Comparison of ENCODE assay signal across 21 cellular contexts in the genomic region with DNA sequence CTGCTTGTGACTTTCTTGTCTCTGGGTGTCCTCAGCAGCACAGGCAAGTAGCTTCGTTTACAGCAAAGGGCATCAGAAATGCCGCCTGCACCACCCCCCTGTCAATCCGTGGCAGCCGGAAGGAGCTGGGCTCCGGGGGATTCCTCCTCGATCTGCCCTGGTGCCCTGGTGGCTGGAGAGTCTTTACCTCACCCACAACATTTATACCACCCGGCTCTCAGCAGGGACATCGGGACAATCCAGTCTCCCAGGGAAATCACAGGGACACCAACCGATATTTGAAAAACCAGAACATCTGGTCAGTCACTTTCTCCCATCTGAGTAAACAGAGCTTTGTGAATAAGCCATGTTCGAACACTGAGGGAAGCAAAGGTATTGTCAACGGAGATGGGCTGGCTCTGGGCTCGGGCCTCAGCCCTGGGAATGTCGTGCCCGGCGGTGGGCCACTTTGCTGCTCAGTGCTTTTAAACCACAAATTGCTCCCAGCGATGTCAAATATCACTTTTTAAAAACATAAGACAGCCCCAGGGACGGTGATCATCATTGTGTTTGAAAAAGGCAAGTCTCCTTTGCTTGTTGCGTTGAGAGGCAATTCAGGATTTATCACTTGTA.
DNase-seq lines count a peak whose midpoint lies in the region; ATAC-seq and TF ChIP-seq lines count a peak whose summit lies in the region.
"Had no signal": no experiment of that assay in that cellular context is flagged by ENCODE, and none has a peak within 500 bp of the region (broad histone marks: within the 10 kb centered on the region; RNA-seq: fewer than 3 reads in every experiment).

No MANE protein-coding gene starts in this region.

- DNase-seq in activated CD8-positive, alpha-beta memory T cell treated with anti-CD3 and anti-CD28 coated beads for 24 hours, result peak; percentile 41
- DNase-seq in activated CD8-positive, alpha-beta memory T cell treated with anti-CD3 and anti-CD28 coated beads, Interleukin-2, amount 50 U/mL, for 4 hours, result no peak
- DNase-seq in NCI-H345 treated with DMSO at 0.1 percent for 48 hours (lab: John Stamatoyannopoulos, UW; ENCODE audit: unreplicated experiment) (peak; percentile 73), hepatocyte (ENCODE audit: low spot score) (no peak), NCI-H226 (no peak)
- no peak for DNase-seq in NK-92 treated with Interleukin-12 subunit alpha and Interleukin-12 subunit beta, amount 100 ng/mL, for 24 hours (lab: John Stamatoyannopoulos, UW)
- DNase-seq: activated gamma-delta T cell; activated naive CD8-positive, alpha-beta T cell treated with anti-CD3 and anti-CD28 coated beads, Interleukin-2, amount 50 U/mL, for 24 hours; activated T-cell treated with anti-CD3 and anti-CD28 coated beads, Interleukin-2, amount 50 U/mL, for 1 hour; CD4-positive, alpha-beta memory T cell; central memory CD4-positive, alpha-beta T cell; dermis blood vessel endothelial cell; DMS 273 treated with DMSO at 0.1 percent for 48 hours; GOT3; IMR-90; mesendoderm; small intestine had no signal

- no peak overlapping the region for H3K27ac ChIP-seq in hepatocyte
- H3K27ac ChIP-seq: left lung, RWPE1 had no signal

- H3K9me3 ChIP-seq in hepatocyte (ENCODE audit: low read depth), result no peaks in the 10 kb centered on the region
- H3K9me3 ChIP-seq: left lung had no signal

- no peak for TF ChIP-seq CTCF in hepatocyte (IDR thresholded peaks at IDR 0.05; ENCODE audit: poor library complexity)

- H4K20me1 ChIP-seq in hepatocyte (ENCODE audit: insufficient read depth, poor library complexity, severe bottlenecking), result no peaks in the 10 kb centered on the region

- peaks cover 18% of the 10 kb centered on the region for H3K4me1 ChIP-seq in hepatocyte (ENCODE audit: insufficient read depth)
- H3K4me1 ChIP-seq: left lung had no signal

- H3K27me3 ChIP-seq in hepatocyte, result no peaks in the 10 kb centered on the region

- H3K4me3 ChIP-seq in hepatocyte, result no peak overlapping the region
- H3K4me3 ChIP-seq: left lung had no signal

- H3K79me2 ChIP-seq in hepatocyte, result no peaks in the 10 kb centered on the region

- no peak for ATAC-seq in GM21576 (IDR thresholded peaks at IDR 0.05; ENCODE audit: unreplicated experiment)
- no peak for ATAC-seq in HG02588 (IDR thresholded peaks at IDR 0.05; ENCODE audit: unreplicated experiment)
- ATAC-seq: activated naive CD8-positive, alpha-beta T cell treated with anti-CD3 and anti-CD28 coated beads, Interleukin-2, amount 50 U/mL, for 24 hours; left lung had no signal

- H3K4me2 ChIP-seq in hepatocyte, result peak overlapping the region; percentile 65

- H3K9me2 ChIP-seq in hepatocyte (replicated peaks; ENCODE audit: insufficient read depth), result no peaks in the 10 kb centered on the region

- 65% methylated on average over 18 of the region's 18 CpGs for WGBS in hepatocyte (ENCODE audit: low lambda C conversion rate, missing lambda C conversion rate)

- no peaks in the 10 kb centered on the region for H3K36me3 ChIP-seq in hepatocyte (replicated peaks; ENCODE audit: insufficient read depth, low read depth)
- H3K36me3 ChIP-seq: left lung had no signal

- H2AFZ ChIP-seq in hepatocyte, result no peak overlapping the region

Comparison
In these comparisons a context has a peak if more than half of its experiments do, and no peak if none do; other contexts are left out.
1. DNase-seq: peak in activated CD8-positive, alpha-beta memory T cell treated with anti-CD3 and anti-CD28 coated beads for 24 hours (single experiment) and NCI-H345 treated with DMSO at 0.1 percent for 48 hours (single experiment); none in activated CD8-positive, alpha-beta memory T cell treated with anti-CD3 and anti-CD28 coated beads, Interleukin-2, amount 50 U/mL, for 4 hours (single experiment), hepatocyte (single experiment), NCI-H226 (single experiment) and NK-92 treated with Interleukin-12 subunit alpha and Interleukin-12 subunit beta, amount 100 ng/mL, for 24 hours (single experiment).